Comparison of ENCODE assay signal across 16 cellular contexts in genomic region chr19:2184422-2185012, GRCh38. TPM values are rescaled to one million over a fixed set of nuclear protein-coding genes. Genes with fewer than 3 reads are reported as not detected.
A peak's percentile ranks its signal among the peaks of the same experiment; 100 is the strongest.
DNase-seq lines count a peak whose midpoint lies in the region; ATAC-seq and TF ChIP-seq lines count a peak whose summit lies in the region.
"Had no signal": no experiment of that assay in that cellular context is flagged by ENCODE, and none has a peak within 500 bp of the region (broad histone marks: within the 10 kb centered on the region; RNA-seq: fewer than 3 reads in every experiment).

No MANE protein-coding gene starts in this region.

- peak overlapping the region; percentile 38; the same call in 1 of the 2 replicates for H3K14ac ChIP-seq in IMR-90 (replicated peaks; ENCODE audit: low read depth, low read length)

- peaks cover 24% of the 10 kb centered on the region for H3K4me1 ChIP-seq in IMR-90 (ENCODE audit: control insufficient read depth, insufficient read depth, low read length)
- H3K4me1 ChIP-seq: HAP-1 had no signal

- H3K18ac ChIP-seq in IMR-90 (ENCODE audit: low read depth, low read length): no peak overlapping the region

- no peak overlapping the region for H4K91ac ChIP-seq in IMR-90 (ENCODE audit: insufficient read depth, low read depth, low read length)

- peaks cover 12 to 86% of the 10 kb centered on the region in 2 experiments; a peak in 3 of 4 replicates for H3K79me1 ChIP-seq in IMR-90 (ENCODE audit: low read depth in 1 of 2, low read length in 2 of 2)

- H2AFZ ChIP-seq in IMR-90 (replicated peaks; ENCODE audit: low read length, poor library complexity): no peak overlapping the region

- H3K36me3 Mint-ChIP-seq in chondrocyte (ENCODE audit: low read depth): peaks cover 5% of the 10 kb centered on the region
- H3K36me3 Mint-ChIP-seq in progenitor cell of endocrine pancreas (ENCODE audit: insufficient read depth): peaks cover 13% of the 10 kb centered on the region

- POLR2A ChIA-PET in IMR-90 (lab: Charles Lee; ENCODE audit: unreplicated experiment): no interaction called here

- H3K9me3 ChIP-seq in IMR-90 (ENCODE audit: control insufficient read depth, insufficient read depth, low read length): no peaks in the 10 kb centered on the region
- H3K9me3 ChIP-seq: body of pancreas, esophagus squamous epithelium, HAP-1, Peyer's patch, thyroid gland had no signal

- peak overlapping the region; percentile 76 for H2AK9ac ChIP-seq in IMR-90 (replicated peaks; ENCODE audit: low read depth, low read length, poor library complexity)

- TF ChIP-seq CTCF in IMR-90 (conservative IDR thresholded peaks at IDR 0.05; ENCODE audit: low read depth, low read length) (no peak), chondrocyte (IDR thresholded peaks at IDR 0.05) (no peak), progenitor cell of endocrine pancreas (IDR thresholded peaks at IDR 0.05; ENCODE audit: unreplicated experiment) (no peak)

- no peaks in the 10 kb centered on the region for H3K27me3 ChIP-seq in IMR-90 (ENCODE audit: control insufficient read depth, insufficient read depth, low read length)
- H3K27me3 ChIP-seq: BLaER1 treated with 17β-estradiol and CSF1 and Interleukin-3, amounts not matched to agents 10 nM and 100 nM; body of pancreas; esophagus squamous epithelium; Peyer's patch; thyroid gland had no signal

- H3K4me3 ChIP-seq in IMR-90 (ENCODE audit: insufficient read depth, low read depth, low read length): no peak overlapping the region
- H3K4me3 ChIP-seq: BLaER1 treated with 17β-estradiol and CSF1 and Interleukin-3, amounts not matched to agents 10 nM and 100 nM; body of pancreas; esophagus squamous epithelium; HAP-1; Peyer's patch; skin epidermis; thyroid gland had no signal

- H3K4ac ChIP-seq in IMR-90 (ENCODE audit: low read depth, low read length): peak overlapping the region; percentile 66

- peaks cover 90% of the 10 kb centered on the region for H4K20me1 ChIP-seq in IMR-90 (ENCODE audit: insufficient read depth, low read length)

- peaks cover 35% of the 10 kb centered on the region for H3K9me1 ChIP-seq in IMR-90 (ENCODE audit: insufficient read depth, low read length)

- H2BK120ac ChIP-seq in IMR-90 (ENCODE audit: low read depth, low read length): no peak overlapping the region

- H3K4me1 Mint-ChIP-seq in chondrocyte (ENCODE audit: low read depth) (peaks cover 63% of the 10 kb centered on the region), progenitor cell of endocrine pancreas (ENCODE audit: low read depth) (peaks cover 3% of the 10 kb centered on the region)

- in situ Hi-C loops in IMR-90 (cut with MboI; ENCODE audit: low sequenced_read_pairs): no loop called here

- peak overlapping the region; percentile 48; the same call in 1 of the 2 replicates for H3K23ac ChIP-seq in IMR-90 (ENCODE audit: low read depth, low read length)

- WGBS in IMR-90 (ENCODE audit: extremely low coverage in 2 of 2, insufficient read length in 1 of 2), 2 experiments: 98% methylated on average over 8 of the region's 23 CpGs; no CpG with 5 or more reads in 1 of the 2 experiments

- H2BK15ac ChIP-seq in IMR-90 (ENCODE audit: low read depth, low read length): no peak overlapping the region; the same call in 2 of the 3 replicates

- H3K9ac ChIP-seq in IMR-90 (ENCODE audit: low read depth, low read length): no peak overlapping the region

- TF ChIP-seq RAD21 in IMR-90 (IDR thresholded peaks at IDR 0.05; ENCODE audit: low read length): no peak

- ATAC-seq in IMR-90 (ENCODE audit: low read depth): no peak
- ATAC-seq: body of pancreas had no signal

- no peak overlapping the region for H3K27ac ChIP-seq in IMR-90 (ENCODE audit: insufficient read depth, low read length)
- H3K27ac ChIP-seq: BLaER1 treated with 17β-estradiol and CSF1 and Interleukin-3, amounts not matched to agents 10 nM and 100 nM; body of pancreas had no signal

- BruUV-seq in IMR-90 (replicated peaks; lab: Mats Ljungman, UMichigan): no TSS peak

- H4K5ac ChIP-seq in IMR-90 (ENCODE audit: low read depth, low read length): no peak overlapping the region

- H3K56ac ChIP-seq in IMR-90 (ENCODE audit: extremely low read depth, insufficient read depth, low read length): no peak overlapping the region

- DNase-seq in IMR-90: no peak
- DNase-seq in chondrocyte (ENCODE audit: low spot score): no peak
- no peak for DNase-seq in progenitor cell of endocrine pancreas (ENCODE audit: low spot score, unreplicated experiment)
- DNase-seq in middle frontal gyrus (ENCODE audit: extremely low spot score, low spot score): no peak
- DNase-seq in HPDE6-E6E7 (ENCODE audit: extremely low spot score): no peak
- DNase-seq: activated CD4-positive, alpha-beta T cell treated with anti-CD3 and anti-CD28 coated beads, Interleukin-2, amount 10 ng/mL, durations not matched to agents 24 days and 14 days; body of pancreas; esophagus squamous epithelium; midbrain; Peyer's patch; stimulated activated CD4-positive, alpha-beta T cell treated with anti-CD3 and anti-CD28 coated beads, Interleukin-4, amount 100 ng/mL, for 4 hours had no signal

- H3K36me3 ChIP-seq in IMR-90 (ENCODE audit: control insufficient read depth, insufficient read depth, low read length): peaks cover 32% of the 10 kb centered on the region

- 0 out of 2 replicates have a peak overlapping the region, but pooled peaks have one; percentile 1 for H2AK5ac ChIP-seq in IMR-90 (ENCODE audit: low read depth, low read length)

- H3K4me3 Mint-ChIP-seq in chondrocyte (ENCODE audit: unreplicated experiment) (peak overlapping the region; percentile 25), progenitor cell of endocrine pancreas (ENCODE audit: low read depth) (no peak overlapping the region)
- H3K4me3 Mint-ChIP-seq: activated CD4-positive, alpha-beta T cell treated with anti-CD3 and anti-CD28 coated beads, Interleukin-2, amount 10 ng/mL, durations not matched to agents 24 days and 14 days; activated naive CD4-positive, alpha-beta T cell treated with anti-CD3 and anti-CD28 coated beads, Interleukin-2, amount 50 U/mL, for 24 hours had no signal

- no peaks in the 10 kb centered on the region for H3K9me3 Mint-ChIP-seq in chondrocyte (ENCODE audit: low read depth)
- no peaks in the 10 kb centered on the region for H3K9me3 Mint-ChIP-seq in progenitor cell of endocrine pancreas (ENCODE audit: low read depth)
- H3K9me3 Mint-ChIP-seq: activated CD4-positive, alpha-beta T cell treated with anti-CD3 and anti-CD28 coated beads, Interleukin-2, amount 10 ng/mL, durations not matched to agents 24 days and 14 days; activated naive CD4-positive, alpha-beta T cell treated with anti-CD3 and anti-CD28 coated beads, Interleukin-2, amount 50 U/mL, for 24 hours had no signal

- dilution Hi-C loops in IMR-90 (cut with HindIII; ENCODE audit: low sequenced_read_pairs, unreplicated experiment): no loop called here

- H3K4me2 ChIP-seq in IMR-90 (ENCODE audit: low read depth, low read length): no peak overlapping the region
- H3K4me2 ChIP-seq: BLaER1 treated with 17β-estradiol and CSF1 and Interleukin-3, amounts not matched to agents 10 nM and 100 nM had no signal

- H3K27me3 Mint-ChIP-seq in chondrocyte (ENCODE audit: low read depth) (no peaks in the 10 kb centered on the region), progenitor cell of endocrine pancreas (no peaks in the 10 kb centered on the region)
- H3K27me3 Mint-ChIP-seq: activated CD4-positive, alpha-beta T cell treated with anti-CD3 and anti-CD28 coated beads, Interleukin-2, amount 10 ng/mL, durations not matched to agents 24 days and 14 days; activated naive CD4-positive, alpha-beta T cell treated with anti-CD3 and anti-CD28 coated beads, Interleukin-2, amount 50 U/mL, for 24 hours had no signal

- intact Hi-C loops in IMR-90 (cut with micrococcal nuclease): no loop called here

- no peak for TF ChIP-seq POLR2A in IMR-90 (IDR thresholded peaks at IDR 0.05; ENCODE audit: low read depth, low read length)

- no peak overlapping the region for H2BK5ac ChIP-seq in IMR-90 (ENCODE audit: low read depth, low read length, poor library complexity, severe bottlenecking)

- peak overlapping the region in 1 of 2 experiments; percentile 19; a peak in 1 of 4 replicates for H4K8ac ChIP-seq in IMR-90 (ENCODE audit: low read depth in 2 of 2, low read length in 2 of 2)

- H3K27ac Mint-ChIP-seq in chondrocyte (ENCODE audit: unreplicated experiment): peak overlapping the region; percentile 98
- H3K27ac Mint-ChIP-seq in progenitor cell of endocrine pancreas: peak overlapping the region; percentile 3
- H3K27ac Mint-ChIP-seq: activated CD4-positive, alpha-beta T cell treated with anti-CD3 and anti-CD28 coated beads, Interleukin-2, amount 10 ng/mL, durations not matched to agents 24 days and 14 days; activated naive CD4-positive, alpha-beta T cell treated with anti-CD3 and anti-CD28 coated beads, Interleukin-2, amount 50 U/mL, for 24 hours had no signal

- CTCF ChIA-PET in IMR-90 (lab: Yijun Ruan, JAX): no interaction called here

- H2BK20ac ChIP-seq in IMR-90 (ENCODE audit: low read depth, low read length): peak overlapping the region; percentile 40; the same call in 1 of the 2 replicates

TF ChIP-seq in IMR-90, 13 proteins besides CTCF, POLR2A, EP300 and RAD21 (continues in another document):
- TF ChIP-seq MAFK (IDR thresholded peaks at IDR 0.05; ENCODE audit: low read depth, low read length): no peak
- no peak for TF ChIP-seq CHD1 (IDR thresholded peaks at IDR 0.05; ENCODE audit: low read depth, low read length)

RNA-seq across cellular contexts. Expression of gene DOT1L, which starts 20.8 kb away (rescaled TPM):
- 2.5 TPM in 2 replicates for total RNA-seq in IMR-90 (2012; rRNA removed)
- 12.6 and 22.0 TPM in 2 replicates for polyA plus RNA-seq in IMR-90 (2012; rRNA removed)
- 10.1 and 10.4 TPM in 2 replicates for polyA plus RNA-seq in IMR-90 (2012; cell fraction: cytosol; rRNA removed)
- 43.0 and 136 TPM in 2 replicates for polyA plus RNA-seq in IMR-90 (2012; cell fraction: nucleus; rRNA removed; ENCODE audit: low replicate concordance)
- total RNA-seq in chondrocyte: 24.0 to 26.2 TPM (median 24.9 TPM) in 3 replicates
- total RNA-seq in progenitor cell of endocrine pancreas: 102 and 106 TPM in 2 replicates

RNA-seq across cellular contexts. Expression of gene AP3D1, which starts 33.2 kb away (rescaled TPM):
- total RNA-seq in IMR-90 (2012; rRNA removed): 75.3 and 76.1 TPM in 2 replicates
- polyA plus RNA-seq in IMR-90 (2012; rRNA removed): 129 and 132 TPM in 2 replicates
- 112 and 149 TPM in 2 replicates for polyA plus RNA-seq in IMR-90 (2012; cell fraction: cytosol; rRNA removed)
- polyA plus RNA-seq in IMR-90 (2012; cell fraction: nucleus; rRNA removed; ENCODE audit: low replicate concordance): 165 and 397 TPM in 2 replicates
- total RNA-seq in chondrocyte: 139 to 157 TPM (median 144 TPM) in 3 replicates
- total RNA-seq in progenitor cell of endocrine pancreas: 123 and 131 TPM in 2 replicates

RNA-seq across cellular contexts. Expression of gene PLEKHJ1, which starts 51.6 kb away (rescaled TPM):
- total RNA-seq in IMR-90 (2012; rRNA removed) (31.7 and 33.1 TPM in 2 replicates), chondrocyte (36.6 to 45.4 TPM (median 42.4 TPM) in 3 replicates), progenitor cell of endocrine pancreas (116 and 119 TPM in 2 replicates)
- 62.8 and 69.8 TPM in 2 replicates for polyA plus RNA-seq in IMR-90 (2012; rRNA removed)
- polyA plus RNA-seq in IMR-90 (2012; cell fraction: cytosol; rRNA removed): 88.7 and 101 TPM in 2 replicates
- polyA plus RNA-seq in IMR-90 (2012; cell fraction: nucleus; rRNA removed; ENCODE audit: low replicate concordance): 146 and 214 TPM in 2 replicates

RNA-seq across cellular contexts. Expression of gene SF3A2, which starts 52.1 kb away (rescaled TPM):
- total RNA-seq in IMR-90 (2012; rRNA removed) (4.8 and 7.5 TPM in 2 replicates), chondrocyte (71.2 to 81.5 TPM (median 74.9 TPM) in 3 replicates), progenitor cell of endocrine pancreas (152 and 156 TPM in 2 replicates)
- polyA plus RNA-seq in IMR-90 (2012; rRNA removed): 29.8 and 34.5 TPM in 2 replicates
- polyA plus RNA-seq in IMR-90 (2012; cell fraction: cytosol; rRNA removed): 18.6 and 34.5 TPM in 2 replicates
- 82.8 and 174 TPM in 2 replicates for polyA plus RNA-seq in IMR-90 (2012; cell fraction: nucleus; rRNA removed; ENCODE audit: low replicate concordance)
